Comparison of ENCODE assay signal across 9 cellular contexts in the genomic region with DNA sequence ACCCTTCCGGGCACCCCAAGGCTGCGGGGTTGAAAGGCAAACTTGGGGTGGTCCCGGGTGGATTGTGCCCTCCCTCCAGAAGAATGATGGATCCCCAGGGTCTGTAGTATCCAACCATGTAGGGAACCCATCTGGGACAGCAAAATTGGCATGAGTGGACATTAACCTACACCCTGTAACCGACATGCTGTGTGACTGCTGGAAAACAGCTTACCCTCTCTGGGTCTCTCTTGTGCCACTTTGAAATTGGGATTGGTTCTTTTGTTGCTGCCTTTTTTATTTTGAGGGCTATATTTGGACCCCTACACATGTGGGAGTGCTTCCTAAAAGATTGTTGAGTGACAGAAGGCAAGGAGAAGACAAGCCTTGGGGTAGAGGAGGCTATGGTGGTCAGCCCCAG. TPM values are rescaled to one million over a fixed set of nuclear protein-coding genes. Genes with fewer than 3 reads are reported as not detected.
"Had no signal": no experiment of that assay in that cellular context is flagged by ENCODE, and none has a peak within 500 bp of the region (broad histone marks: within the 10 kb centered on the region; RNA-seq: fewer than 3 reads in every experiment).

No MANE protein-coding gene starts in this region.

- H3K36me3 ChIP-seq: HAP-1 had no signal

- H2AFZ ChIP-seq: GM23248 had no signal

- H3K4me1 ChIP-seq: HAP-1 had no signal

- FAIRE-seq: HepG2 had no signal

- H3K27ac ChIP-seq: GM23248, HL-60 had no signal

- ATAC-seq: HCT116, HepG2 had no signal

- H3K4me3 ChIP-seq: GM23248, HAP-1 had no signal

- H3K9me3 ChIP-seq: HAP-1 had no signal

- H3K9ac ChIP-seq: GM23248 had no signal

- DNase-seq: GM23248, GOT3, H7, HFFc6 had no signal

RNA-seq across cellular contexts. Expression of gene PADI1, which starts 19.5 kb away (rescaled TPM):
- total RNA-seq: HepG2 had no signal
- polyA plus RNA-seq: HepG2, IgD-negative memory B cell had no signal

RNA-seq across cellular contexts. Expression of gene PADI3, which starts 24.5 kb away (rescaled TPM):
- total RNA-seq: GM23248, HepG2 had no signal
- polyA plus RNA-seq: GM23248, HepG2, IgD-negative memory B cell had no signal
